ENCODE assay signal across 8 cellular contexts in the genomic region with DNA sequence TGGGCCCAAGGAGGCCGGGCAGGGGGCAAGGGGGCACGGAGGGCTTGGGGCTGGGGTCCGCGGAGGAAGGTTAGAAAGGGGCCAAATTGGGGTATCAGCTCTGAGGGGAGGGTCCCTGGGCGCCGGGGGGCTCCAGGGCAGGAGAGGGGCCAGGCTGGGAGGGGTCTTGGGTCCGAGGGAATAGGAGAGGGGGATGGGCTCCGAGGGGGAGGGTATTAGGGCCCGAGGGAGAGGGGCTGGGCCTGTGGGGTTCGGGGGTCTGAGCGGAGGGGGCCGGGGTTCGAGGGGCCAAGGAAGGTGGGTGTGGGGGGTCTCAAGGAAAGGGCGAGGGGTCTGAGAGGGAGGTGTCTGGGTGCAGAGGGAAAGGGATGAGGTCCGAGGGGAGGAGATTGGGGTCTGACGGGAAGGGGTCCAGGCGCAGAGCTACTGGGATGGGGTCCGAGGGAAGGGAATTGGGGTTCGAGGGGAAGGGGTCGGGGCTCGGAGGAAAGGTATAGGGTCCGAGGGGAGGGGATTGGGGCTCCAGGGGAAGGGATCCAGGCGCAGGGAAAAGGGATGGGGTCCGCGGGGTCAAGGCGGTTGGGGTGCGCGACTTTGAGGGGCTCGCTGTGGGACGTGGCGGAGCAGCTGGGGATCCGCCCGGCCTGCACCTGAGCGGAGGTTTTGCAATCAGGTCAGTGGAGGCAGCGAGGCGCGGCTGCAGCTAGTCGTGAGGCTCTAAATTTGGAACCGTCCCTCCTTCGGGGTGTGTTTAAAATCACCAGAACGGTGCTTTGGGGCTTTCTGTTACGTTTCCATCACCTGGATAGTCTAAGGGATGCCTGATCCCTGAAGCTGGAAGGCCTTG. TPM values are rescaled to one million over a fixed set of nuclear protein-coding genes. Genes with fewer than 3 reads are reported as not detected.
DNase-seq lines count a peak whose midpoint lies in the region; ATAC-seq and TF ChIP-seq lines count a peak whose summit lies in the region.

No MANE protein-coding gene starts in this region.

- H3K9me3 ChIP-seq in T-helper 17 cell (ENCODE audit: control insufficient read depth, low read length, poor library complexity, severe bottlenecking) = no peaks in the 10 kb centered on the region
- H3K9me3 ChIP-seq in sigmoid colon = no peaks in the 10 kb centered on the region

- no peak for TF ChIP-seq CTCF in GM20000 (IDR thresholded peaks at IDR 0.05; ENCODE audit: extremely low read depth, missing control alignments)
- TF ChIP-seq CTCF in sigmoid colon (IDR thresholded peaks at IDR 0.05) = no peak

- no peak for TF ChIP-seq EP300 in sigmoid colon (IDR thresholded peaks at IDR 0.05)

- TF ChIP-seq POLR2A in sigmoid colon (IDR thresholded peaks at IDR 0.05) = no peak

- H3K4me3 ChIP-seq in sigmoid colon = peak overlapping the region; percentile 84 to 98 (median 88)

- intact Hi-C loops in sigmoid colon (cut with DNase I) = loop anchor here (2.0 to 10.0 kb wide), 3 partner anchors 128 to 724 kb away; a partner anchor contains a TSS

- H3K27me3 ChIP-seq in sigmoid colon = no peaks in the 10 kb centered on the region

- H3K4me1 ChIP-seq in sigmoid colon = peaks cover 0 to 52% (median 41%) of the 10 kb centered on the region in 4 donors

- H3K4me1 Mint-ChIP-seq in T-helper 17 cell = peaks cover 10% of the 10 kb centered on the region

- H3K27me3 Mint-ChIP-seq in T-helper 17 cell = peaks cover 41% of the 10 kb centered on the region

- peaks cover 3% of the 10 kb centered on the region for H3K36me3 Mint-ChIP-seq in T-helper 17 cell (ENCODE audit: low read depth)

- no peaks in the 10 kb centered on the region for H3K36me3 ChIP-seq in sigmoid colon

- H3K27ac ChIP-seq in sigmoid colon = peak overlapping the region; percentile 85 to 95 (median 92)

- no peak overlapping the region for H3K27ac Mint-ChIP-seq in T-helper 17 cell

- DNase-seq in GM20000 (ENCODE audit: low spot score) (peak; percentile 75), T-helper 17 cell (no peak), germinal center (ENCODE audit: low spot score) (peak; percentile 80), sigmoid colon (peak; percentile 72), DMS153 (lab: John Stamatoyannopoulos, UW) (no peak)

- peak overlapping the region; percentile 91 for H3K4me3 Mint-ChIP-seq in T-helper 17 cell

- ATAC-seq in T-helper 17 cell = no peak
- ATAC-seq in HG02981 (IDR thresholded peaks at IDR 0.05; ENCODE audit: unreplicated experiment) = no peak
- ATAC-seq in GM19023 (IDR thresholded peaks at IDR 0.05; ENCODE audit: unreplicated experiment) = no peak
- no peak for ATAC-seq in GM21381 (IDR thresholded peaks at IDR 0.05; ENCODE audit: unreplicated experiment)

- 2 to 3% methylated on average over 42 of the region's 42 CpGs for WGBS in sigmoid colon, 2 donors

RNA-seq across cellular contexts. Expression of a gene that starts 0.7 kb away (rescaled TPM):
- total RNA-seq in T-helper 17 cell (10 to 100 TPM in 1 of 2 donors, 1 to 10 TPM in 1; 3.1 to 52.3 TPM), sigmoid colon (100 to 1,000 TPM; 128 to 312 (median 157) TPM)
- 100 to 1,000 TPM in 2 of 3 donors, 10 to 100 TPM in 1; 87.1 to 152 (median 102) TPM for polyA plus RNA-seq in sigmoid colon

Comparison
In these comparisons a context has a peak if more than half of its experiments do, and no peak if none do; other contexts are left out.
1. DNase-seq: peak in GM20000 (single experiment), germinal center (single experiment) and sigmoid colon (single experiment); none in T-helper 17 cell (0 of 3) and DMS153 (single experiment).